Comparison of ENCODE assay signal across 8 cellular contexts in the genomic region with DNA sequence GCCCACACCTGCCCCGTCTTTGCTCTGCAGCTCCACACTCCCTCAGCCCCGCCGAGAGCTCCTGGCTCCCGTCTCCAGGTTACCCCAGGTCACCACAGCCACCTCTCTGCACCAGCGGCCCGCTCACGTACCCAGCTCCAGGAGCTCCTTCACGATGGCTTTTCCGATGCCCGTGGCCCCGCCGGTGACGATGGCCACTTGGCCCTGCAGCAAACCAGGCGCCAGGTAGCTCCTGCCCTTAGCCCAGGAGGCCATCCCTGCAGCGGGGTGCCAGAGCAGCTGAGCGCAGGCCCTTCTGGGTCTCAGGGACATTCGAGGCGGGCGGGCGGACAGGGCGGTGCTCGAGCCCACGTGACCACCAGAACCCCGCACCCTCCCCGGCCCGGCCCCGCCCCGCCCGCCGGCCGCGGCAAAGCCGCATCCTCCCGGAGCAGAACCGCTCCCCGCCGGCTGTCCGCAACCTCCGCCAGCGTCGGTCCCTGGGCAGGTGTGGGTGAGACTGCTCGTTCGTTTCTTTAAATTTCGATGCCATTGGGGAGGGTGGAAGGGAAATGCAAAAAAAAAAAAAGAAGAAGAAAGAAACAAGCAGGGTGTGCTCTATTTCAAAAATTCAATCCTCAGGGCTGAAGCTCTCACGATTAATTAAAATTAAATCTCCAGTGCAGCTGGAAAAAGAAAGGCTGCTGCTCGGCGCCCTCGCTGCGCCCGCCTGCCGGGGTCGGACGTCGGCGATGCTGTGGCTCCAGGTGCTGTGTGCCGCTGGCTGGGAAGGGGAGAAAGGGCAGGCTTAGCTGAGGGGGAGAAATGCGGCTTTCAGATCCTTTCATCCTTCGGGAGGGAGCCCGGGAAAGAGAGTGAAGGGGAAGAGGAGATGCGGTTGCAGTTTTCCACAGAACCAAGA. TPM values are rescaled to one million over a fixed set of nuclear protein-coding genes. Genes with fewer than 3 reads are reported as not detected.
DNase-seq lines count a peak whose midpoint lies in the region; ATAC-seq and TF ChIP-seq lines count a peak whose summit lies in the region.

PECR (minus strand) TSS at position 323 of the 901 bp plus-strand sequence; CDS start at position 255, 68 bp downstream.
A gene with protein sequence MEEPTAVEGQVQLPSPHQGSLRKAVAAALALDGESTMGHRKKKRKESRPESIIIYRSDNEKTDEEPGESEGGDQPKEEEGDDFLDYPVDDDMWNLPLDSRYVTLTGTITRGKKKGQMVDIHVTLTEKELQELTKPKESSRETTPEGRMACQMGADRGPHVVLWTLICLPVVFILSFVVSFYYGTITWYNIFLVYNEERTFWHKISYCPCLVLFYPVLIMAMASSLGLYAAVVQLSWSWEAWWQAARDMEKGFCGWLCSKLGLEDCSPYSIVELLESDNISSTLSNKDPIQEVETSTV (plus strand): TSS at position 433 of the 901 bp plus-strand sequence. CDS start 14,045 bp downstream, outside the sequence.

- H3K27me3 Mint-ChIP-seq in IgD-negative memory B cell (no peaks in the 10 kb centered on the region), nephron progenitor cell (ENCODE audit: low read depth, poor library complexity) (no peaks in the 10 kb centered on the region)
- H3K27me3 Mint-ChIP-seq in stimulated activated naive CD8-positive, alpha-beta T cell treated with anti-CD3 and anti-CD28 coated beads, Interleukin-15, Interleukin-2, amounts not matched to agents 100 ng/mL and 50 ng/mL, for 24 hours: no peaks in the 10 kb centered on the region

- H3K36me3 Mint-ChIP-seq in IgD-negative memory B cell: peaks cover 4% of the 10 kb centered on the region
- peaks cover 7% of the 10 kb centered on the region for H3K36me3 Mint-ChIP-seq in nephron progenitor cell (ENCODE audit: low read depth)
- no peaks in the 10 kb centered on the region for H3K36me3 Mint-ChIP-seq in stimulated activated naive CD8-positive, alpha-beta T cell treated with anti-CD3 and anti-CD28 coated beads, Interleukin-15, Interleukin-2, amounts not matched to agents 100 ng/mL and 50 ng/mL, for 24 hours (ENCODE audit: low read depth)

- H3K4me1 Mint-ChIP-seq in IgD-negative memory B cell: peaks cover 35 to 42% (median 37%) of the 10 kb centered on the region in 3 donors
- peaks cover 63% of the 10 kb centered on the region for H3K4me1 Mint-ChIP-seq in nephron progenitor cell
- H3K4me1 Mint-ChIP-seq in stimulated activated naive CD8-positive, alpha-beta T cell treated with anti-CD3 and anti-CD28 coated beads, Interleukin-15, Interleukin-2, amounts not matched to agents 100 ng/mL and 50 ng/mL, for 24 hours (ENCODE audit: low read depth): peaks cover 58% of the 10 kb centered on the region

- peak within 1 kb of the TSS; percentile 93 to 98 (median 96) for H3K4me3 Mint-ChIP-seq in IgD-negative memory B cell
- peak within 1 kb of the TSS; percentile 99 for H3K4me3 Mint-ChIP-seq in nephron progenitor cell
- H3K4me3 Mint-ChIP-seq in stimulated activated naive CD8-positive, alpha-beta T cell treated with anti-CD3 and anti-CD28 coated beads, Interleukin-15, Interleukin-2, amounts not matched to agents 100 ng/mL and 50 ng/mL, for 24 hours: peak within 1 kb of the TSS; percentile 90

- peak; percentile 94 for ATAC-seq in GM21576 (IDR thresholded peaks at IDR 0.05; ENCODE audit: unreplicated experiment)

- peak within 1 kb of the TSS in 2 of 3 donors; percentile 75 to 92 for H3K27ac Mint-ChIP-seq in IgD-negative memory B cell
- peak within 1 kb of the TSS; percentile 99 for H3K27ac Mint-ChIP-seq in nephron progenitor cell
- H3K27ac Mint-ChIP-seq in stimulated activated naive CD8-positive, alpha-beta T cell treated with anti-CD3 and anti-CD28 coated beads, Interleukin-15, Interleukin-2, amounts not matched to agents 100 ng/mL and 50 ng/mL, for 24 hours: peak within 1 kb of the TSS; percentile 76

- no peaks in the 10 kb centered on the region for H3K9me3 Mint-ChIP-seq in IgD-negative memory B cell
- no peaks in the 10 kb centered on the region for H3K9me3 Mint-ChIP-seq in nephron progenitor cell
- no peaks in the 10 kb centered on the region for H3K9me3 Mint-ChIP-seq in stimulated activated naive CD8-positive, alpha-beta T cell treated with anti-CD3 and anti-CD28 coated beads, Interleukin-15, Interleukin-2, amounts not matched to agents 100 ng/mL and 50 ng/mL, for 24 hours

- peak; percentile 38 for DNase-seq in DMS53 treated with DMSO at 0.1 percent for 48 hours (lab: John Stamatoyannopoulos, UW; ENCODE audit: unreplicated experiment)
- peak; percentile 71 for DNase-seq in RKO (ENCODE audit: low spot score)
- peak; percentile 72 for DNase-seq in activated T-helper 9 cell treated with anti-CD3 and anti-CD28 coated beads, Interleukin-2, amount 50 U/mL, for 16 hours (ENCODE audit: low read depth)
- peak; percentile 14 for DNase-seq in fibroblast of the conjunctiva (ENCODE audit: low read depth)
- peak; percentile 87 for DNase-seq in nephron progenitor cell

- TF ChIP-seq CTCF in nephron progenitor cell (IDR thresholded peaks at IDR 0.05): no peak

RNA-seq across cellular contexts. Expression of gene PECR, which starts in this region (rescaled TPM):
- 18.6 TPM for polyA plus RNA-seq in IgD-negative memory B cell

RNA-seq across cellular contexts. Expression of the second gene that starts in this region (rescaled TPM):
- polyA plus RNA-seq in IgD-negative memory B cell: 0.53 TPM

Comparison
In these comparisons a context has a peak if more than half of its experiments do, and no peak if none do; other contexts are left out.
1. Peak in every context shown above with its lines: DNase-seq and ATAC-seq.
2. DNase-seq: peak in every context shown above with its lines; median percentile 87 in nephron progenitor cell; 72 in activated T-helper 9 cell treated with anti-CD3 and anti-CD28 coated beads, Interleukin-2, amount 50 U/mL, for 16 hours; 71 in RKO; 38 in DMS53 treated with DMSO at 0.1 percent for 48 hours; 14 in fibroblast of the conjunctiva.